ENCODE assay signal across 14 cellular contexts in genomic region chr12:99278899-99279298, GRCh38.
DNase-seq lines count a peak whose midpoint lies in the region; ATAC-seq, FAIRE-seq and TF ChIP-seq lines count a peak whose summit lies in the region.
"Had no signal": no experiment of that assay in that cellular context is flagged by ENCODE, and none has a peak within 500 bp of the region (broad histone marks: within the 10 kb centered on the region; RNA-seq: fewer than 3 reads in every experiment).

No MANE protein-coding gene starts in this region.

- no peaks in the 10 kb centered on the region for H3K79me2 ChIP-seq in SK-N-SH (ENCODE audit: insufficient read depth)

- ATAC-seq in foreskin keratinocyte (peak; percentile 15), HG03457 (IDR thresholded peaks at IDR 0.05; ENCODE audit: unreplicated experiment) (no peak), pancreas (no peak)

- no peaks in the 10 kb centered on the region for H3K27me3 ChIP-seq in SK-N-SH (ENCODE audit: insufficient read depth)
- H3K27me3 ChIP-seq in foreskin keratinocyte: no peaks in the 10 kb centered on the region
- no peaks in the 10 kb centered on the region for H3K27me3 ChIP-seq in pancreas
- H3K27me3 ChIP-seq: BLaER1 treated with 17β-estradiol and CSF1 and Interleukin-3, amounts not matched to agents 10 nM and 100 nM had no signal

- H3K9me3 ChIP-seq in SK-N-SH (no peaks in the 10 kb centered on the region), pancreas (no peaks in the 10 kb centered on the region)

- H3K4me1 ChIP-seq in SK-N-SH (ENCODE audit: control insufficient read depth in 1 of 2, insufficient read depth in 2 of 2, low read depth in 1 of 2, low read length in 1 of 2): peaks cover 2 to 11% of the 10 kb centered on the region in 2 experiments; a peak in 2 of 4 replicates
- H3K4me1 ChIP-seq in foreskin keratinocyte: no peaks in the 10 kb centered on the region
- no peaks in the 10 kb centered on the region for H3K4me1 ChIP-seq in pancreas

- H3K4me2 ChIP-seq in SK-N-SH: no peak overlapping the region
- H3K4me2 ChIP-seq: BLaER1 treated with 17β-estradiol and CSF1 and Interleukin-3, amounts not matched to agents 10 nM and 100 nM had no signal

- no peak for FAIRE-seq in pancreas (lab: Jason Lieb, UNC)
- FAIRE-seq: GM12892, GM19239, H54 had no signal

- CTCF ChIA-PET in SK-N-SH (lab: Yijun Ruan, JAX): no interaction called here

- no peak for TF ChIP-seq RAD21 in SK-N-SH (IDR thresholded peaks at IDR 0.05; ENCODE audit: low read length)

- H3K27ac ChIP-seq in SK-N-SH (ENCODE audit: low read depth in 2 of 2, low read length in 1 of 2) (no peak overlapping the region; a peak in 1 of 4 replicates), foreskin keratinocyte (no peak overlapping the region), pancreas (no peak overlapping the region)
- H3K27ac ChIP-seq: BLaER1 treated with 17β-estradiol and CSF1 and Interleukin-3, amounts not matched to agents 10 nM and 100 nM had no signal

- no peak for TF ChIP-seq EP300 in SK-N-SH (IDR thresholded peaks at IDR 0.05; ENCODE audit: borderline replicate concordance in 1 of 2, low read depth in 1 of 2, low read length in 1 of 2)

- no peak overlapping the region for H3K9ac ChIP-seq in SK-N-SH
- H3K9ac ChIP-seq: BLaER1 treated with 17β-estradiol and CSF1 and Interleukin-3, amounts not matched to agents 10 nM and 100 nM had no signal

- intact Hi-C loops in pancreas (cut with DNase I): no loop called here

- H4K20me1 ChIP-seq in SK-N-SH (ENCODE audit: insufficient read depth): no peaks in the 10 kb centered on the region
- H4K20me1 ChIP-seq: BLaER1 treated with 17β-estradiol and CSF1 and Interleukin-3, amounts not matched to agents 10 nM and 100 nM had no signal

- TF ChIP-seq CTCF in GM12865 (IDR thresholded peaks at IDR 0.05; ENCODE audit: insufficient read depth, low read depth, low read length, missing control alignments) (no peak), SK-N-SH (IDR thresholded peaks at IDR 0.05) (no peak), foreskin keratinocyte (conservative IDR thresholded peaks at IDR 0.05) (no peak), pancreas (IDR thresholded peaks at IDR 0.05) (no peak)

- peaks cover 5% of the 10 kb centered on the region for H3F3A ChIP-seq in SK-N-SH (replicated peaks; ENCODE audit: insufficient read depth)

- H2AFZ ChIP-seq in SK-N-SH (ENCODE audit: low read depth): peak overlapping the region; percentile 44; the same call in 1 of the 2 replicates

- H3K4me3 ChIP-seq in GM12865 (ENCODE audit: low read depth, low read length) (no peak overlapping the region), SK-N-SH (ENCODE audit: low read depth in 2 of 2, low read length in 1 of 2) (no peak overlapping the region), pancreas (no peak overlapping the region)
- H3K4me3 ChIP-seq: BLaER1 treated with 17β-estradiol and CSF1 and Interleukin-3, amounts not matched to agents 10 nM and 100 nM had no signal

- no peaks in the 10 kb centered on the region for H3K9me2 ChIP-seq in SK-N-SH

- DNase-seq in GM12865 (ENCODE audit: low read depth) (peak; percentile 25), SK-N-SH (no peak), foreskin keratinocyte (no peak), myocyte (ENCODE audit: low read depth) (peak; percentile 16), pancreas (no peak), GM03348 (ENCODE audit: low spot score) (no peak)
- no peak for DNase-seq in central memory CD4-positive, alpha-beta T cell
- DNase-seq: ACHN; CD4-positive, CD25-positive, alpha-beta regulatory T cell had no signal

- POLR2A ChIA-PET in SK-N-SH (lab: Yijun Ruan, JAX): no interaction called here

- WGBS in SK-N-SH (ENCODE audit: low lambda C conversion rate): 24% methylated on average over 2 of the region's 2 CpGs
- 50 to 58% methylated on average over 2 of the region's 2 CpGs for WGBS in pancreas, 2 donors

- H3K36me3 ChIP-seq in SK-N-SH (replicated peaks in 1 of 2; ENCODE audit: control insufficient read depth in 1 of 2, insufficient read depth in 2 of 2, low read length in 1 of 2) (no peaks in the 10 kb centered on the region), pancreas (no peaks in the 10 kb centered on the region)

TF ChIP-seq in SK-N-SH, 30 proteins besides CTCF, POLR2A, EP300 and RAD21:
- TF ChIP-seq TCF12 (IDR thresholded peaks at IDR 0.05): no peak
- TF ChIP-seq ZBTB33 (IDR thresholded peaks at IDR 0.05; ENCODE audit: borderline replicate concordance, low read depth): no peak
- no peak for TF ChIP-seq TEAD4 (IDR thresholded peaks at IDR 0.05; ENCODE audit: borderline replicate concordance, insufficient read depth)
- TF ChIP-seq USF1 (IDR thresholded peaks at IDR 0.05; ENCODE audit: borderline replicate concordance, low read depth): no peak
- no peak for TF ChIP-seq GATA2 (CRISPR knock-in tag; IDR thresholded peaks at IDR 0.05)
- TF ChIP-seq TAF1 (IDR thresholded peaks at IDR 0.05; ENCODE audit: borderline replicate concordance, low read depth, low read length): no peak
- TF ChIP-seq MEF2A (IDR thresholded peaks at IDR 0.05; ENCODE audit: borderline replicate concordance, low read depth): no peak

Comparison
In these comparisons a context has a peak if more than half of its experiments do, and no peak if none do; other contexts are left out.
1. DNase-seq: peak in GM12865 (single experiment) and myocyte (single experiment); none in SK-N-SH (single experiment), foreskin keratinocyte (0 of 2), central memory CD4-positive, alpha-beta T cell (single experiment), pancreas (0 of 6) and GM03348 (single experiment).